In the genomic region with DNA sequence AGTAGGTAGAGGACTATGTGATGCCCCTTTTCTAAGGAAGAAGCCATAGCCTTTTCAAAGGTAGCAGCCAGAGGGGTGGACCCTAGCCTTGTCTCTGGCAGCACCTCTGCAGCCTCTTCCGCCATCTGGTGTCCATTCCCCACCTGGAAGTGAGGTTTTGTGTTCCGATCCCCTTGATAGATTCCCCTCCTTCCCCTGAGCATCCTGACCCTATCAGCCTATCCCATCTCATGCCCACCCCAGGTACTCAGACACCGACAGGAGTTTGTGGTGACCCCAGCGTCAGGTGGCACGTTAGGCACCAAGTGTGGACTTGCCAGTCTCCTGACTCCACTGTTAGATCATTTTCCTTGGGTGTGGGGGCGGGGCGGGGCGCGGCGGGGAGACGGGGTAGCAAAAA, we compare ENCODE assay signal across 8 cellular contexts. TPM values are rescaled to one million over a fixed set of nuclear protein-coding genes. Genes with fewer than 3 reads are reported as not detected.
DNase-seq lines count a peak whose midpoint lies in the region; ATAC-seq and TF ChIP-seq lines count a peak whose summit lies in the region.

No MANE protein-coding gene starts in this region.

- H3K4me1 ChIP-seq in BLaER1 (peaks cover 65% of the 10 kb centered on the region), endodermal cell (ENCODE audit: control insufficient read depth, insufficient read depth, low read length) (peaks cover 10% of the 10 kb centered on the region), neutrophil (ENCODE audit: control insufficient read depth in 1 of 2, insufficient read depth in 1 of 2, low read depth in 1 of 2, low read length in 1 of 2) (peaks cover 64 to 67% of the 10 kb centered on the region in 2 experiments)

- no peaks in the 10 kb centered on the region for H3K9me3 Mint-ChIP-seq in endodermal cell

- H3K9me3 ChIP-seq in BLaER1 (no peaks in the 10 kb centered on the region), endodermal cell (ENCODE audit: control insufficient read depth, low read length) (no peaks in the 10 kb centered on the region), neutrophil (no peaks in the 10 kb centered on the region)

- H3K27me3 ChIP-seq in BLaER1 (no peaks in the 10 kb centered on the region), endodermal cell (ENCODE audit: control insufficient read depth, insufficient read depth, low read length, poor library complexity, severe bottlenecking) (peaks cover 21% of the 10 kb centered on the region), neutrophil (no peaks in the 10 kb centered on the region)

- WGBS in endodermal cell (ENCODE audit: insufficient coverage in 1 of 2, insufficient read length in 1 of 2), 2 experiments: 10 to 18% methylated on average over 4 to 11 of the region's 11 CpGs

- H3K4me2 ChIP-seq in BLaER1: peak overlapping the region; percentile 100

- CTCF ChIA-PET in RWPE1 (lab: Yijun Ruan, JAX): interaction anchor here (0.8 to 4.7 kb wide), 6 partner anchors 11 to 95 kb away, joined by 4 to 95 read pairs (median 4); no protein-coding TSS in a partner anchor

- H3K36me3 ChIP-seq in BLaER1: no peaks in the 10 kb centered on the region; the same call in 1 of the 2 replicates
- H3K36me3 ChIP-seq in endodermal cell (ENCODE audit: control insufficient read depth, insufficient read depth, low read length): no peaks in the 10 kb centered on the region
- H3K36me3 ChIP-seq in neutrophil: peaks cover 7% of the 10 kb centered on the region

- H3K27ac ChIP-seq in BLaER1 (peak overlapping the region; percentile 85), RWPE1 (peak overlapping the region; percentile 98), endodermal cell (ENCODE audit: low read depth, low read length) (no peak overlapping the region), neutrophil (peak overlapping the region; percentile 95)

- H3K9ac ChIP-seq in BLaER1: peak overlapping the region; percentile 98
- no peak overlapping the region for H3K9ac ChIP-seq in endodermal cell (ENCODE audit: extremely low read depth, low read length, poor library complexity, severe bottlenecking)

- no peak for ATAC-seq in HG02970 (IDR thresholded peaks at IDR 0.05; ENCODE audit: low FRiP score, unreplicated experiment)

- DNase-seq in H4 (ENCODE audit: low spot score) (peak; percentile 48), RWPE1 (ENCODE audit: low spot score) (peak; percentile 65), endodermal cell (peak; percentile 88)
- DNase-seq in central memory CD4-positive, alpha-beta T cell: no peak
- DNase-seq in activated CD8-positive, alpha-beta memory T cell treated with anti-CD3 and anti-CD28 coated beads, Interleukin-2, amount 50 U/mL, for 48 hours: no peak

- H3K27me3 Mint-ChIP-seq in endodermal cell (ENCODE audit: insufficient read depth): peaks cover 21% of the 10 kb centered on the region

- TF ChIP-seq CTCF in RWPE1 (conservative IDR thresholded peaks at IDR 0.05; ENCODE audit: low read depth): peak; percentile 51
- TF ChIP-seq CTCF in endodermal cell (conservative IDR thresholded peaks at IDR 0.05): peak; percentile 73
- no peak for TF ChIP-seq CTCF in neutrophil (IDR thresholded peaks at IDR 0.05)

- peak overlapping the region; percentile 76 for H3K27ac Mint-ChIP-seq in endodermal cell

- H3K4me1 Mint-ChIP-seq in endodermal cell: peaks cover 35% of the 10 kb centered on the region

- peaks cover 11% of the 10 kb centered on the region for H3K36me3 Mint-ChIP-seq in endodermal cell (ENCODE audit: low read depth)

- POLR2A ChIA-PET in RWPE1 (lab: Yijun Ruan, JAX; ENCODE audit: low non-redundant PET): interaction anchor here (2.7 kb wide), 1 partner anchor 31 kb away, joined by 16 read pairs; no protein-coding TSS in a partner anchor

- peaks cover 39% of the 10 kb centered on the region for H4K20me1 ChIP-seq in BLaER1

- H3K4me3 ChIP-seq in BLaER1 (peak overlapping the region; percentile 90), endodermal cell (ENCODE audit: low read length) (peak overlapping the region; percentile 88), neutrophil (ENCODE audit: low read depth in 1 of 2, low read length in 1 of 2) (peak overlapping the region; percentile 76 to 99)

- H3K4me3 Mint-ChIP-seq in endodermal cell: peak overlapping the region; percentile 97

RNA-seq across cellular contexts. Expression of gene FAM89B, which starts 0.4 kb away (rescaled TPM):
- total RNA-seq in H4 (2014; rRNA removed; shearing (Covaris generic)): 27.5 and 43.1 TPM in 2 replicates
- 10 to 100 TPM; 23.3 to 24.9 TPM for total RNA-seq in endodermal cell
- polyA plus RNA-seq in endodermal cell (2013, experiment 1 of 2): 52.4 TPM
- 52.7 TPM for polyA plus RNA-seq in endodermal cell (2013, experiment 2 of 2)

RNA-seq across cellular contexts. Expression of gene ZNRD2, which starts 1.7 kb away (rescaled TPM):
- 73.8 and 80.1 TPM in 2 replicates for total RNA-seq in H4 (2014; rRNA removed; shearing (Covaris generic))
- 10 to 100 TPM; 32.8 to 36.5 TPM for total RNA-seq in endodermal cell
- polyA plus RNA-seq in endodermal cell (2013, experiment 1 of 2): 44.3 TPM
- 45.3 TPM for polyA plus RNA-seq in endodermal cell (2013, experiment 2 of 2)

RNA-seq across cellular contexts. Expression of gene EHBP1L1, which starts 3.9 kb away (rescaled TPM):
- 27.9 and 40.0 TPM in 2 replicates for total RNA-seq in H4 (2014; rRNA removed; shearing (Covaris generic))
- 1 to 10 TPM; 6.2 to 9.8 TPM for total RNA-seq in endodermal cell
- polyA plus RNA-seq in endodermal cell (2013, experiment 1 of 2): 7.1 TPM
- 5.5 TPM for polyA plus RNA-seq in endodermal cell (2013, experiment 2 of 2)

RNA-seq across cellular contexts. Expression of gene LTBP3, which starts 13.8 kb away (rescaled TPM):
- 4.2 and 6.3 TPM in 2 replicates for total RNA-seq in H4 (2014; rRNA removed; shearing (Covaris generic))
- 10 to 100 TPM; 19.7 to 24.2 TPM for total RNA-seq in endodermal cell
- 23.3 TPM for polyA plus RNA-seq in endodermal cell (2013, experiment 1 of 2)
- 23.8 TPM for polyA plus RNA-seq in endodermal cell (2013, experiment 2 of 2)

RNA-seq across cellular contexts. Expression of gene KCNK7, which starts 23.7 kb away (rescaled TPM):
- not detected in 2 replicates for total RNA-seq in H4 (2014; rRNA removed; shearing (Covaris generic))
- 1 to 10 TPM in 1 of 2 donors, not detected in 1; 1.2 TPM for total RNA-seq in endodermal cell
- polyA plus RNA-seq in endodermal cell (2013, experiment 1 of 2): not detected
- not detected for polyA plus RNA-seq in endodermal cell (2013, experiment 2 of 2)

Comparison
In these comparisons a context has a peak if more than half of its experiments do, and no peak if none do; other contexts are left out.
1. DNase-seq: peak in H4 (single experiment), RWPE1 (single experiment) and endodermal cell (single experiment); none in central memory CD4-positive, alpha-beta T cell (single experiment) and activated CD8-positive, alpha-beta memory T cell treated with anti-CD3 and anti-CD28 coated beads, Interleukin-2, amount 50 U/mL, for 48 hours (single experiment).
2. Peak in every context shown above with its lines, with median percentiles within 50 percentile points of each other: H3K4me3 ChIP-seq.